In the genomic region with DNA sequence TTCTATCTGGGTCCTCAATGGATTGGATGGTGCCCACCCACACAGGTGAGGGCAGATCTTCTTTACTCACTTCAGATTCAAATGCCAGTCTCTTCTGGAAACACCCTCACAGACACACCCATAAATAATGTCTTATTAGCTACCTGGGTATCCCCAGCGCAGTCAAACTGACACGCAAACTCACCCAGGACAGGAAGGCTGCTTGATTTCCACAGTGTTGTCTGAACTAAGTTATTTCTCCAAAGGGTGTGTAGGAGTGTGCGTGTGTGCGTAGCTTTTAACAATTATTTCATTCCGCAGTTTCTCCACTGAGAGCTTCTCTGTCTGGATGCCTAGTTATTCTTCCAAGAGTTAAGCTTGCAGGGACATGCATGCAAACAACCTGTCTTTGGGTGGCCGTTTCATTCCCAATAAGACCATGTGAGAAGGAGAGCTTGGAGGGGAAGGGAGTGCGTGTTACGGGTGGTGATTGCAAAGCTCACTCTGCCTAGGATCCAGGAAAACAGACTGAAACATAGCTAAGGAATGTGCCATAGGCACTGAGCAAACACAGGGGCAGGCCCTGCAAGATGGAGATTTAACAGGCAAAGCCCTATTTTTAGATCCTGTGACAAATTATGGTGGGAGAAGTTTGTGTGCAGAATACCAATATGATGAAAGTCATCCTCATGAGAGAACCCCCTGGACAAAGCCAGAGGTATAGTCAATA, we compare ENCODE assay signal across 12 cellular contexts.
DNase-seq lines count a peak whose midpoint lies in the region; ATAC-seq, FAIRE-seq and TF ChIP-seq lines count a peak whose summit lies in the region.
"Had no signal": no experiment of that assay in that cellular context is flagged by ENCODE, and none has a peak within 500 bp of the region (broad histone marks: within the 10 kb centered on the region; RNA-seq: fewer than 3 reads in every experiment).

No MANE protein-coding gene starts in this region.

- ATAC-seq in left lung = peak; percentile 79
- ATAC-seq in stimulated activated effector memory CD8-positive, alpha-beta T cell treated with anti-CD3 and anti-CD28 coated beads, Interleukin-12 subunit alpha, Interleukin-12 subunit beta, amount 100 ng/mL, for 72 hours = no peak
- ATAC-seq: sciatic nerve had no signal

- H3K27ac Mint-ChIP-seq in CD4-positive, alpha-beta memory T cell = no peak overlapping the region
- no peak overlapping the region for H3K27ac Mint-ChIP-seq in stimulated activated effector memory CD8-positive, alpha-beta T cell treated with anti-CD3 and anti-CD28 coated beads, Interleukin-12 subunit alpha, Interleukin-12 subunit beta, amount 100 ng/mL, for 72 hours

- no peak for TF ChIP-seq CTCF in left lung (IDR thresholded peaks at IDR 0.05)

- H3K27ac ChIP-seq in left lung = no peak overlapping the region
- H3K27ac ChIP-seq in CD4-positive, alpha-beta memory T cell (ENCODE audit: low read depth, low read length) = no peak overlapping the region

- DNase-seq in A172 (ENCODE audit: low spot score) (peak; percentile 42), HTR-8/SVneo (ENCODE audit: insufficient read length, low spot score) (peak; percentile 55), dedifferentiated amniotic fluid mesenchymal stem cell (ENCODE audit: extremely low spot score) (peak; percentile 76), left lung (no peak), medulla oblongata (ENCODE audit: extremely low spot score) (no peak), HEK293T (ENCODE audit: extremely low spot score) (no peak)
- DNase-seq in CD4-positive, alpha-beta memory T cell = no peak
- DNase-seq in stimulated activated effector memory CD8-positive, alpha-beta T cell treated with anti-CD3 and anti-CD28 coated beads, Interleukin-12 subunit alpha, Interleukin-12 subunit beta, amount 100 ng/mL, for 72 hours (ENCODE audit: low spot score in 2 of 2) = no peak
- DNase-seq: esophagus squamous epithelium, GF-D8, NCI-H1930 had no signal

- H3K4me3 ChIP-seq in left lung = no peak overlapping the region
- no peak overlapping the region for H3K4me3 ChIP-seq in CD4-positive, alpha-beta memory T cell (ENCODE audit: low read length in 2 of 2)
- H3K4me3 ChIP-seq: esophagus squamous epithelium had no signal

- H3K36me3 ChIP-seq in left lung = no peaks in the 10 kb centered on the region
- H3K36me3 ChIP-seq in CD4-positive, alpha-beta memory T cell (ENCODE audit: insufficient read depth, low read length) = no peaks in the 10 kb centered on the region
- H3K36me3 ChIP-seq: esophagus squamous epithelium had no signal

- no peaks in the 10 kb centered on the region for H3K9me3 ChIP-seq in left lung
- H3K9me3 ChIP-seq in CD4-positive, alpha-beta memory T cell (ENCODE audit: control insufficient read depth in 1 of 2, low read length in 2 of 2) = no peaks in the 10 kb centered on the region
- H3K9me3 ChIP-seq: esophagus squamous epithelium had no signal

- no peaks in the 10 kb centered on the region for H3K27me3 ChIP-seq in left lung
- H3K27me3 ChIP-seq in CD4-positive, alpha-beta memory T cell (ENCODE audit: insufficient read depth, low read length) = peaks cover 5% of the 10 kb centered on the region
- H3K27me3 ChIP-seq: esophagus squamous epithelium had no signal

- CTCF ChIA-PET in CD4-positive, alpha-beta memory T cell (lab: Charles Lee; ENCODE audit: partially characterized antibody) = no interaction called here
- CTCF ChIA-PET in HEK293T (lab: Yijun Ruan, JAX) = no interaction called here

- H3K4me1 ChIP-seq in left lung = peaks cover 0 to 8% of the 10 kb centered on the region in 2 donors
- H3K4me1 ChIP-seq in CD4-positive, alpha-beta memory T cell (ENCODE audit: insufficient read depth, low read length) = no peaks in the 10 kb centered on the region

- intact Hi-C loops in left lung (cut with DNase I) = no loop called here
- intact Hi-C loops in CD4-positive, alpha-beta memory T cell (cut with micrococcal nuclease) = no loop called here

- H3K4me1 Mint-ChIP-seq in CD4-positive, alpha-beta memory T cell = peaks cover 0 to 4% (median under 1%) of the 10 kb centered on the region in 4 donors
- no peaks in the 10 kb centered on the region for H3K4me1 Mint-ChIP-seq in stimulated activated effector memory CD8-positive, alpha-beta T cell treated with anti-CD3 and anti-CD28 coated beads, Interleukin-12 subunit alpha, Interleukin-12 subunit beta, amount 100 ng/mL, for 72 hours

- POLR2A ChIA-PET in CD4-positive, alpha-beta memory T cell (lab: Charles Lee; ENCODE audit: partially characterized antibody) = interaction anchor here (0.9 kb wide), 1 partner anchor 11 kb away, joined by 3 read pairs; no protein-coding TSS in a partner anchor
- POLR2A ChIA-PET in HEK293T (lab: Yijun Ruan, JAX) = no interaction called here

- FAIRE-seq in HTR-8/SVneo (lab: Jason Lieb, UNC) = peak; percentile 65

- H3K27me3 Mint-ChIP-seq in CD4-positive, alpha-beta memory T cell = peaks cover 17 to 39% of the 10 kb centered on the region in 2 donors

- H3K4me3 Mint-ChIP-seq in CD4-positive, alpha-beta memory T cell = no peak overlapping the region
- H3K4me3 Mint-ChIP-seq in stimulated activated effector memory CD8-positive, alpha-beta T cell treated with anti-CD3 and anti-CD28 coated beads, Interleukin-12 subunit alpha, Interleukin-12 subunit beta, amount 100 ng/mL, for 72 hours = no peak overlapping the region

- H3K36me3 Mint-ChIP-seq in CD4-positive, alpha-beta memory T cell = no peaks in the 10 kb centered on the region
- no peaks in the 10 kb centered on the region for H3K36me3 Mint-ChIP-seq in stimulated activated effector memory CD8-positive, alpha-beta T cell treated with anti-CD3 and anti-CD28 coated beads, Interleukin-12 subunit alpha, Interleukin-12 subunit beta, amount 100 ng/mL, for 72 hours

- H3K9me3 Mint-ChIP-seq in CD4-positive, alpha-beta memory T cell = peaks cover 0 to 6% (median 3%) of the 10 kb centered on the region in 8 donors
- no peaks in the 10 kb centered on the region for H3K9me3 Mint-ChIP-seq in stimulated activated effector memory CD8-positive, alpha-beta T cell treated with anti-CD3 and anti-CD28 coated beads, Interleukin-12 subunit alpha, Interleukin-12 subunit beta, amount 100 ng/mL, for 72 hours

TF ChIP-seq in HEK293T, 16 proteins besides CTCF, POLR2A, EP300 and RAD21:
- TF ChIP-seq FOXK2 (IDR thresholded peaks at IDR 0.05) (no peak), BHLHE40 (IDR thresholded peaks at IDR 0.05; ENCODE audit: borderline replicate concordance) (no peak)

Comparison
In these comparisons a context has a peak if more than half of its experiments do, and no peak if none do; other contexts are left out.
1. DNase-seq: peak in A172 (single experiment), HTR-8/SVneo (single experiment) and dedifferentiated amniotic fluid mesenchymal stem cell (single experiment); none in left lung (0 of 2), CD4-positive, alpha-beta memory T cell (0 of 5), medulla oblongata (single experiment), stimulated activated effector memory CD8-positive, alpha-beta T cell treated with anti-CD3 and anti-CD28 coated beads, Interleukin-12 subunit alpha, Interleukin-12 subunit beta, amount 100 ng/mL, for 72 hours (0 of 2) and HEK293T (single experiment).